ENCODE assay signal across 1 cellular context in the genomic region with DNA sequence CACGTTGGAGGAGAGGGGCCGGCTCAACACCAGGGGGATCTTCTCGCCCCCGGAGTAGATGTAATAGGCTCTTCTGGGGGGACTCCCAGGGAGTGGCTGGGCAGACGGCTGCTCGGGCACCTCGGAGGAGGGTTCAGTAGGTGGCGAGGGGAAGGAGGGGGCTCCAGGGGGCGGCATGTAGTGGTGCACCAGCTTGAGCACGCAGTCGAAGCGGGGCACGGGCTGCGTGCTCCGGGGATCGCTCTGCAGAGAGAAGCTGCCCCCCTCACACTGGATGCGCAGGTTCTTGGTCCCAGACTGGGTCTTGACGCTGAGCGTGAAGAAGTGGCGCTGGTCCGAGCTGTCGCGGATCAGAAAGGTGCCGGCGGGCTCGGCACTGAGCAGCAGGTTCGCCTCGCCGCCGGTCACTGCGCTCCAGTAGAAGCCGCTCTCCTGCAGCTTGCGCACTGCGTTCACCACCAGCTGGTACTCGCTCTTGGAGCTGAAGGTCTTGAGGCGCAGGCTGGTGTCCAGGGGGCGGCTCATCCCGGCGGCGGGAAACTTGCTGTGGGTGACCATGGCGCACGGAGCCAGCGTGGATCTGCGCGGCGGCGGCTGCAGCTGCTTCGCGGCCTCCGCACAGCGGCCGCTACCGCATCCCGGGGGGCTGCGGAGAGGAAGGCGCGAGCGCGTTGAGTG.
TF ChIP-seq lines count a peak whose summit lies in the region.

No MANE protein-coding gene starts in this region.

TF ChIP-seq in K562, 482 proteins besides CTCF, POLR2A, EP300 and RAD21 (continued from another document):
- TF ChIP-seq UBTF (IDR thresholded peaks at IDR 0.05; ENCODE audit: borderline replicate concordance in 1 of 2, low read depth in 2 of 2, low read length in 2 of 2) (peak; percentile 4 to 44; a peak in 3 of 4 replicates), KDM2B (CRISPR knock-in tag; IDR thresholded peaks at IDR 0.05) (peak; percentile 73), E2F4 (CRISPR knock-in tag; IDR thresholded peaks at IDR 0.05; ENCODE audit: low read depth) (0 out of 2 replicates have a peak, but pooled peaks have one; percentile 36), MLLT1 (IDR thresholded peaks at IDR 0.05) (0 out of 4 replicates have a peak, but pooled peaks of 1 of the 2 experiments have one; percentile 27), HDAC6 (IDR thresholded peaks at IDR 0.05; ENCODE audit: low read depth, low read length) (peak; percentile 89; the same call in 1 of the 2 replicates), ZNF239 (CRISPR knock-in tag; IDR thresholded peaks at IDR 0.05) (no peak), SIN3A (IDR thresholded peaks at IDR 0.05; ENCODE audit: borderline replicate concordance in 2 of 2, control insufficient read depth in 1 of 2, low read depth in 2 of 2, low read length in 2 of 2) (peak in 1 of 2 experiments; percentile 11; a peak in 1 of 4 replicates), ELF1 (tag; IDR thresholded peaks at IDR 0.05) (no peak), RB1 (IDR thresholded peaks at IDR 0.05; ENCODE audit: low read depth) (peak; percentile 52; the same call in 1 of the 2 replicates), HDAC3 (IDR thresholded peaks at IDR 0.05; ENCODE audit: borderline replicate concordance, partially characterized antibody) (no peak), TCFL5 (CRISPR knock-in tag; conservative IDR thresholded peaks at IDR 0.05) (no peak), NFATC3 (IDR thresholded peaks at IDR 0.05) (peak; percentile 84; the same call in 1 of the 2 replicates), YBX1 (IDR thresholded peaks at IDR 0.05) (no peak), NCOR1 (IDR thresholded peaks at IDR 0.05) (no peak), POLR2B (IDR thresholded peaks at IDR 0.05; ENCODE audit: low read depth, partially characterized antibody) (no peak), PHF20 (IDR thresholded peaks at IDR 0.05; ENCODE audit: partially characterized antibody) (peak; percentile 32), SAFB (IDR thresholded peaks at IDR 0.05; ENCODE audit: borderline replicate concordance, low read depth, low read length) (no peak)
- TF ChIP-seq, protein P1, sequence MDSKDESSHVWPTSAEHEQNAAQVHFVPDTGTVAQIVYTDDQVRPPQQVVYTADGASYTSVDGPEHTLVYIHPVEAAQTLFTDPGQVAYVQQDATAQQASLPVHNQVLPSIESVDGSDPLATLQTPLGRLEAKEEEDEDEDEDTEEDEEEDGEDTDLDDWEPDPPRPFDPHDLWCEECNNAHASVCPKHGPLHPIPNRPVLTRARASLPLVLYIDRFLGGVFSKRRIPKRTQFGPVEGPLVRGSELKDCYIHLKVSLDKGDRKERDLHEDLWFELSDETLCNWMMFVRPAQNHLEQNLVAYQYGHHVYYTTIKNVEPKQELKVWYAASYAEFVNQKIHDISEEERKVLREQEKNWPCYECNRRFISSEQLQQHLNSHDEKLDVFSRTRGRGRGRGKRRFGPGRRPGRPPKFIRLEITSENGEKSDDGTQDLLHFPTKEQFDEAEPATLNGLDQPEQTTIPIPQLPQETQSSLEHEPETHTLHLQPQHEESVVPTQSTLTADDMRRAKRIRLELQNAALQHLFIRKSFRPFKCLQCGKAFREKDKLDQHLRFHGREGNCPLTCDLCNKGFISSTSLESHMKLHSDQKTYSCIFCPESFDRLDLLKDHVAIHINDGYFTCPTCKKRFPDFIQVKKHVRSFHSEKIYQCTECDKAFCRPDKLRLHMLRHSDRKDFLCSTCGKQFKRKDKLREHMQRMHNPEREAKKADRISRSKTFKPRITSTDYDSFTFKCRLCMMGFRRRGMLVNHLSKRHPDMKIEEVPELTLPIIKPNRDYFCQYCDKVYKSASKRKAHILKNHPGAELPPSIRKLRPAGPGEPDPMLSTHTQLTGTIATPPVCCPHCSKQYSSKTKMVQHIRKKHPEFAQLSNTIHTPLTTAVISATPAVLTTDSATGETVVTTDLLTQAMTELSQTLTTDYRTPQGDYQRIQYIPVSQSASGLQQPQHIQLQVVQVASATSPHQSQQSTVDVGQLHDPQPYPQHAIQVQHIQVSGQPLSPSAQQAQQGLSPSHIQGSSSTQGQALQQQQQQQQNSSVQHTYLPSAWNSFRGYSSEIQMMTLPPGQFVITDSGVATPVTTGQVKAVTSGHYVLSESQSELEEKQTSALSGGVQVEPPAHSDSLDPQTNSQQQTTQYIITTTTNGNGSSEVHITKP (IDR thresholded peaks at IDR 0.05; ENCODE audit: partially characterized antibody), result peak; percentile 22
- TF ChIP-seq, protein P2, sequence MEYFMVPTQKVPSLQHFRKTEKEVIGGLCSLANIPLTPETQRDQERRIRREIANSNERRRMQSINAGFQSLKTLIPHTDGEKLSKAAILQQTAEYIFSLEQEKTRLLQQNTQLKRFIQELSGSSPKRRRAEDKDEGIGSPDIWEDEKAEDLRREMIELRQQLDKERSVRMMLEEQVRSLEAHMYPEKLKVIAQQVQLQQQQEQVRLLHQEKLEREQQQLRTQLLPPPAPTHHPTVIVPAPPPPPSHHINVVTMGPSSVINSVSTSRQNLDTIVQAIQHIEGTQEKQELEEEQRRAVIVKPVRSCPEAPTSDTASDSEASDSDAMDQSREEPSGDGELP (CRISPR knock-in tag; IDR thresholded peaks at IDR 0.05; ENCODE audit: borderline replicate concordance), result peak; percentile 66
